ENCODE assay signal across 14 cellular contexts in the genomic region with DNA sequence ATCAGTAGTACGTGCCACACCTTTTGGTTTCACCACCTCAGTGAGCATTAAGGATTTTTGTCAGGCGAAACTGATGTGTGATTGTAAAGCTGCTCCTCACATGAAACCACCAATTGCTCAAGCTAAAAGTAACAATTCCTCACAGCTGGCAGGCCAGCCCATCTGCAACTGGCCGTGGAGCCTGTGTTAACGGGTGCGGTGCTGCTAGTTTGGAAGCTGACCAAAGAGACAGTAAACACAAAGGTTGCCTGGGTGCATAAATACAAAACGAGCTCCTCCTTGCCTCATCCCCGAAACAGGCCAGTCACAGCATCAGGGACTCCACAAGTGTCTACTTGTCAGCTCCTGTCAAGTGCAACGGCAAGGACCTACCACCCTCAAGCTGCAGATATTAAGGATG. TPM values are rescaled to one million over a fixed set of nuclear protein-coding genes. Genes with fewer than 3 reads are reported as not detected.
DNase-seq lines count a peak whose midpoint lies in the region; ATAC-seq and TF ChIP-seq lines count a peak whose summit lies in the region.
"Had no signal": no experiment of that assay in that cellular context is flagged by ENCODE, and none has a peak within 500 bp of the region (broad histone marks: within the 10 kb centered on the region; RNA-seq: fewer than 3 reads in every experiment).

No MANE protein-coding gene starts in this region.

- CTCF ChIA-PET in PC-3 (lab: Charles Lee), result interaction anchor here (0.6 to 1.2 kb wide), 2 partner anchors 101 to 155 kb away, joined by 3 to 7 read pairs; no protein-coding TSS in a partner anchor

- H3K9me3 Mint-ChIP-seq in HFFc6, result no peaks in the 10 kb centered on the region
- no peaks in the 10 kb centered on the region for H3K9me3 Mint-ChIP-seq in naive thymus-derived CD8-positive, alpha-beta T cell

- no peak for TF ChIP-seq POLR2A in heart left ventricle (IDR thresholded peaks at IDR 0.05)

- H4K20me1 ChIP-seq in PC-3 (ENCODE audit: low read length), result no peaks in the 10 kb centered on the region

- H3K4me2 ChIP-seq in PC-3 (ENCODE audit: low read length), result 0 out of 2 replicates have a peak overlapping the region, but pooled peaks have one; percentile 14

- H3K27me3 Mint-ChIP-seq in HFFc6 (ENCODE audit: insufficient read depth), result peaks cover 18% of the 10 kb centered on the region
- H3K27me3 Mint-ChIP-seq in naive thymus-derived CD8-positive, alpha-beta T cell, result peaks cover 0 to 2% (median 0%) of the 10 kb centered on the region in 5 donors

- H3K4me1 Mint-ChIP-seq in HFFc6 (ENCODE audit: low read depth), result peaks cover 15% of the 10 kb centered on the region
- H3K4me1 Mint-ChIP-seq in naive thymus-derived CD8-positive, alpha-beta T cell, result peaks cover 2 to 13% (median 10%) of the 10 kb centered on the region in 4 donors

- H3K79me2 ChIP-seq in PC-3 (ENCODE audit: low read length), result no peaks in the 10 kb centered on the region

- H3K27me3 ChIP-seq in PC-3 (ENCODE audit: low read length) (no peaks in the 10 kb centered on the region), heart left ventricle (peaks cover 0 to 3% (median 0%) of the 10 kb centered on the region in 9 donors), tibial artery (no peaks in the 10 kb centered on the region)
- H3K27me3 ChIP-seq: testis had no signal

- H3K36me3 ChIP-seq in PC-3 (ENCODE audit: low read depth, low read length), result no peaks in the 10 kb centered on the region
- H3K36me3 ChIP-seq in heart left ventricle, result no peaks in the 10 kb centered on the region
- H3K36me3 ChIP-seq in tibial artery, result no peaks in the 10 kb centered on the region

- no peak overlapping the region for H3K27ac Mint-ChIP-seq in HFFc6
- H3K27ac Mint-ChIP-seq in naive thymus-derived CD8-positive, alpha-beta T cell, result no peak overlapping the region

- intact Hi-C loops in PC-3 (cut with micrococcal nuclease) (loop anchor here (5.0 kb wide), 1 partner anchor 439 kb away; no protein-coding TSS in a partner anchor), heart left ventricle (cut with DNase I) (loop anchor here (2.0 to 10.0 kb wide), 9 partner anchors 34 to 441 kb away; a partner anchor contains a TSS), tibial artery (cut with DNase I; ENCODE audit: low total_unique reads) (loop anchor here (10.0 kb wide), 1 partner anchor 441 kb away; no protein-coding TSS in a partner anchor)

- no peak overlapping the region for H3K27ac ChIP-seq in PC-3 (ENCODE audit: low read length)
- H3K27ac ChIP-seq in heart left ventricle, result no peak overlapping the region
- no peak overlapping the region for H3K27ac ChIP-seq in tibial artery
- H3K27ac ChIP-seq: testis had no signal

- POLR2A ChIA-PET in PC-3 (lab: Charles Lee; ENCODE audit: unreplicated experiment), result interaction anchor here (1.0 kb wide), 1 partner anchor 282 kb away, joined by 8 read pairs; no protein-coding TSS in a partner anchor
- POLR2A ChIA-PET in naive thymus-derived CD8-positive, alpha-beta T cell (lab: Charles Lee), result no interaction called here

- H2AFZ ChIP-seq in PC-3 (ENCODE audit: low read length), result no peak overlapping the region

- H3F3A ChIP-seq in PC-3 (ENCODE audit: low read length, unreplicated experiment), result no peaks in the 10 kb centered on the region

- H3K4me1 ChIP-seq in PC-3 (ENCODE audit: insufficient read depth, low read length) (peaks cover 21% of the 10 kb centered on the region), heart left ventricle (peaks cover 0 to 25% (median 8%) of the 10 kb centered on the region in 12 donors), tibial artery (peaks cover 0 to 9% (median 3%) of the 10 kb centered on the region in 4 donors)
- H3K4me1 ChIP-seq: testis had no signal

- H3K4me3 ChIP-seq in PC-3 (ENCODE audit: low read length) (no peak overlapping the region), heart left ventricle (no peak overlapping the region), tibial artery (no peak overlapping the region)
- H3K4me3 ChIP-seq: testis had no signal

- BruUV-seq in PC-3 (replicated peaks; lab: Mats Ljungman, UMichigan), result no TSS peak

- ATAC-seq in PC-3 (no peak; the same call in 1 of the 2 replicates), heart left ventricle (peak; percentile 34 to 84 (median 68)), GM21825 (IDR thresholded peaks at IDR 0.05; ENCODE audit: unreplicated experiment) (no peak)
- ATAC-seq in naive thymus-derived CD8-positive, alpha-beta T cell, result no peak

- no peak overlapping the region for H3K9ac ChIP-seq in PC-3 (ENCODE audit: low read length)

- no peaks in the 10 kb centered on the region for H3K9me2 ChIP-seq in PC-3 (replicated peaks; ENCODE audit: low read length)

- TF ChIP-seq CTCF in HFFc6 (IDR thresholded peaks at IDR 0.05) (no peak), PC-3 (conservative IDR thresholded peaks at IDR 0.05; ENCODE audit: low read depth, low read length) (no peak), heart left ventricle (IDR thresholded peaks at IDR 0.05) (no peak), tibial artery (IDR thresholded peaks at IDR 0.05) (no peak)

- H3K36me3 Mint-ChIP-seq in HFFc6 (ENCODE audit: low read depth), result no peaks in the 10 kb centered on the region
- no peaks in the 10 kb centered on the region for H3K36me3 Mint-ChIP-seq in naive thymus-derived CD8-positive, alpha-beta T cell

- WGBS in heart left ventricle, 4 donors, result 31 to 51% (median 45%) methylated on average over 8 of the region's 8 CpGs

- DNase-seq in AG08395 (ENCODE audit: low spot score) (peak; percentile 39), HFFc6 (peak; percentile 4), PC-3 (peak; percentile 26), heart left ventricle (peak in 2 of 5 donors; percentile 56 to 58), tibial artery (no peak), GDM1 (lab: John Stamatoyannopoulos, UW) (no peak)
- DNase-seq in naive thymus-derived CD8-positive, alpha-beta T cell, result no peak
- DNase-seq: activated CD4-positive, alpha-beta T cell treated with anti-CD3 and anti-CD28 coated beads, Interleukin-2, amount 50 U/mL, for 48 hours; activated naive CD4-positive, alpha-beta T cell treated with anti-CD3 and anti-CD28 coated beads, Interleukin-2, amount 50 U/mL, for 16 hours; AML-193; GF-D8; NCI-H526; testis had no signal

- H3K4me3 Mint-ChIP-seq in HFFc6, result no peak overlapping the region
- H3K4me3 Mint-ChIP-seq in naive thymus-derived CD8-positive, alpha-beta T cell, result no peak overlapping the region

- H3K9me3 ChIP-seq in PC-3 (ENCODE audit: low read length) (no peaks in the 10 kb centered on the region), heart left ventricle (no peaks in the 10 kb centered on the region), tibial artery (no peaks in the 10 kb centered on the region)
- H3K9me3 ChIP-seq: testis had no signal

RNA-seq across cellular contexts. Expression of a gene that starts 32.0 kb away (rescaled TPM):
- 1 to 10 TPM in 2 of 6 experiments, under 1 TPM in 4; 0.64 to 2.1 (median 0.82) TPM for total RNA-seq in HFFc6 (2021; fragmentation: NEBNext Ultra II Directional; extraction: Animal tissue kit (Norgen Biotek cat#: 25700))
- total RNA-seq in PC-3 (2014; rRNA removed), result 12.1 and 16.0 TPM in 2 replicates
- total RNA-seq in heart left ventricle, result 10 to 100 TPM in 5 of 9 donors, 1 to 10 TPM in 4; 6.4 to 31.6 (median 11.8) TPM
- polyA plus RNA-seq in heart left ventricle, result 1 to 10 TPM; 5.6 to 8.2 TPM
- under 1 TPM; 0.73 to 0.93 TPM for total RNA-seq in naive thymus-derived CD8-positive, alpha-beta T cell
- polyA plus RNA-seq in naive thymus-derived CD8-positive, alpha-beta T cell, result 1 to 10 TPM in 1 of 3 donors, under 1 TPM in 2; 0.32 to 1.4 (median 0.32) TPM

RNA-seq across cellular contexts. Expression of a gene that starts 38.2 kb away (rescaled TPM):
- 10 to 100 TPM; 17.2 to 25.3 (median 19.3) TPM for total RNA-seq in HFFc6 (2021; fragmentation: NEBNext Ultra II Directional; extraction: Animal tissue kit (Norgen Biotek cat#: 25700))
- total RNA-seq in PC-3 (2014; rRNA removed) (18.9 and 26.6 TPM in 2 replicates), heart left ventricle (10 to 100 TPM in 7 of 9 donors, 1 to 10 TPM in 2; 9.2 to 15.2 (median 11.4) TPM)
- polyA plus RNA-seq in heart left ventricle, result 10 to 100 TPM; 10.1 to 10.7 TPM
- 10 to 100 TPM; 49.5 to 51.6 TPM for total RNA-seq in naive thymus-derived CD8-positive, alpha-beta T cell
- 10 to 100 TPM; 20.9 to 23.6 (median 22.5) TPM for polyA plus RNA-seq in naive thymus-derived CD8-positive, alpha-beta T cell

Comparison
In these comparisons a context has a peak if more than half of its experiments do, and no peak if none do; other contexts are left out.
1. DNase-seq: peak in AG08395 (single experiment), HFFc6 (single experiment) and PC-3 (single experiment); none in naive thymus-derived CD8-positive, alpha-beta T cell (0 of 10), tibial artery (0 of 2) and GDM1 (single experiment).
2. ATAC-seq: peak in heart left ventricle (4 of 4); none in PC-3 (single experiment), naive thymus-derived CD8-positive, alpha-beta T cell (0 of 2) and GM21825 (single experiment).